In genomic region chr1:56569661-56570060, GRCh38 we compare ENCODE assay signal across 1 cellular context.
TF ChIP-seq lines count a peak whose summit lies in the region.

No MANE protein-coding gene starts in this region.

TF ChIP-seq in HEK293, 187 proteins besides CTCF, POLR2A, EP300 and RAD21 (continued from another document):
- TF ChIP-seq, protein P1, sequence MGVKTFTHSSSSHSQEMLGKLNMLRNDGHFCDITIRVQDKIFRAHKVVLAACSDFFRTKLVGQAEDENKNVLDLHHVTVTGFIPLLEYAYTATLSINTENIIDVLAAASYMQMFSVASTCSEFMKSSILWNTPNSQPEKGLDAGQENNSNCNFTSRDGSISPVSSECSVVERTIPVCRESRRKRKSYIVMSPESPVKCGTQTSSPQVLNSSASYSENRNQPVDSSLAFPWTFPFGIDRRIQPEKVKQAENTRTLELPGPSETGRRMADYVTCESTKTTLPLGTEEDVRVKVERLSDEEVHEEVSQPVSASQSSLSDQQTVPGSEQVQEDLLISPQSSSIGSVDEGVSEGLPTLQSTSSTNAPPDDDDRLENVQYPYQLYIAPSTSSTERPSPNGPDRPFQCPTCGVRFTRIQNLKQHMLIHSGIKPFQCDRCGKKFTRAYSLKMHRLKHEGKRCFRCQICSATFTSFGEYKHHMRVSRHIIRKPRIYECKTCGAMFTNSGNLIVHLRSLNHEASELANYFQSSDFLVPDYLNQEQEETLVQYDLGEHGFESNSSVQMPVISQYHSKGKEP (tag by site-specific recombination; IDR thresholded peaks at IDR 0.05) = no peak
- no peak for TF ChIP-seq ZBTB7A (tag by site-specific recombination; IDR thresholded peaks at IDR 0.05; ENCODE audit: low read depth)
- 0 out of 2 replicates have a peak, but pooled peaks have one; percentile 27 for TF ChIP-seq ZFHX2 (tag by site-specific recombination; conservative IDR thresholded peaks at IDR 0.05)
- TF ChIP-seq KLF9 (tag by site-specific recombination; IDR thresholded peaks at IDR 0.05; ENCODE audit: low read depth) = no peak
- TF ChIP-seq ZBTB48 (tag by site-specific recombination; IDR thresholded peaks at IDR 0.05) = no peak
- no peak for TF ChIP-seq ZXDB (tag by site-specific recombination; IDR thresholded peaks at IDR 0.05)
- no peak for TF ChIP-seq ZFP3 (tag by site-specific recombination; IDR thresholded peaks at IDR 0.05; ENCODE audit: low read depth)
- peak; percentile 42; the same call in 1 of the 2 replicates for TF ChIP-seq ZNF600 (tag by site-specific recombination; IDR thresholded peaks at IDR 0.05)
- TF ChIP-seq, protein P2, sequence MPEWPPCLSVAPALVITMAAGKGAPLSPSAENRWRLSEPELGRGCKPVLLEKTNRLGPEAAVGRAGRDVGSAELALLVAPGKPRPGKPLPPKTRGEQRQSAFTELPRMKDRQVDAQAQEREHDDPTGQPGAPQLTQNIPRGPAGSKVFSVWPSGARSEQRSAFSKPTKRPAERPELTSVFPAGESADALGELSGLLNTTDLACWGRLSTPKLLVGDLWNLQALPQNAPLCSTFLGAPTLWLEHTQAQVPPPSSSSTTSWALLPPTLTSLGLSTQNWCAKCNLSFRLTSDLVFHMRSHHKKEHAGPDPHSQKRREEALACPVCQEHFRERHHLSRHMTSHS (tag by site-specific recombination; IDR thresholded peaks at IDR 0.05) = no peak
- TF ChIP-seq WT1 (tag by site-specific recombination; IDR thresholded peaks at IDR 0.05) = peak; percentile 67
- no peak for TF ChIP-seq GLI4 (tag by site-specific recombination; IDR thresholded peaks at IDR 0.05)
- TF ChIP-seq ZNF16 (tag by site-specific recombination; IDR thresholded peaks at IDR 0.05; ENCODE audit: low read depth) = no peak
- no peak for TF ChIP-seq PRDM2 (tag by site-specific recombination; IDR thresholded peaks at IDR 0.05; ENCODE audit: borderline replicate concordance)
- no peak for TF ChIP-seq ZNF280C (tag by site-specific recombination; IDR thresholded peaks at IDR 0.05)
- TF ChIP-seq ZNF26 (tag by site-specific recombination; IDR thresholded peaks at IDR 0.05) = no peak
- no peak for TF ChIP-seq ZNF223 (tag by site-specific recombination; IDR thresholded peaks at IDR 0.05)
- no peak for TF ChIP-seq ZNF791 (tag by site-specific recombination; IDR thresholded peaks at IDR 0.05)
- TF ChIP-seq ZNF768 (tag by site-specific recombination; IDR thresholded peaks at IDR 0.05) = no peak
- TF ChIP-seq GFI1B (tag by site-specific recombination; IDR thresholded peaks at IDR 0.05) = no peak
- no peak for TF ChIP-seq ZNF514 (tag by site-specific recombination; IDR thresholded peaks at IDR 0.05)
- TF ChIP-seq ZNF398 (tag by site-specific recombination; IDR thresholded peaks at IDR 0.05) = no peak
- TF ChIP-seq ZNF18 (tag by site-specific recombination; IDR thresholded peaks at IDR 0.05) = no peak
TF ChIP-seq in HEK293: peak in this region for 8.
